In genomic region chr2:37871453-37872191, GRCh38 we compare ENCODE assay signal across 8 cellular contexts.
A peak's percentile ranks its signal among the peaks of the same experiment; 100 is the strongest.
DNase-seq lines count a peak whose midpoint lies in the region; ATAC-seq, FAIRE-seq and TF ChIP-seq lines count a peak whose summit lies in the region.

No MANE protein-coding gene starts in this region.

- H3K4me1 ChIP-seq in tibial artery = peaks cover 0 to 36% (median 23%) of the 10 kb centered on the region in 4 donors

- no peak overlapping the region for H3K27ac ChIP-seq in tibial artery

- no peak overlapping the region for H3K4me3 ChIP-seq in tibial artery

- intact Hi-C loops in tibial artery (cut with DNase I; ENCODE audit: low total_unique reads) = loop anchor here (5.0 to 10.0 kb wide), 2 partner anchors 57 to 459 kb away; no protein-coding TSS in a partner anchor

- ATAC-seq in GM18499 (IDR thresholded peaks at IDR 0.05; ENCODE audit: insufficient read depth, unreplicated experiment) = peak; percentile 69
- peak; percentile 67 for ATAC-seq in GM21825 (IDR thresholded peaks at IDR 0.05; ENCODE audit: unreplicated experiment)
- ATAC-seq in HG03439 (IDR thresholded peaks at IDR 0.05; ENCODE audit: unreplicated experiment) = no peak

- DNase-seq in RCC 7860 (ENCODE audit: low spot score) = peak; percentile 49
- peak; percentile 28 for DNase-seq in foreskin melanocyte
- no peak for DNase-seq in COLO668 (lab: John Stamatoyannopoulos, UW; ENCODE audit: unreplicated experiment)
- no peak for DNase-seq in tibial artery
- no peak for DNase-seq in T1000 (lab: John Stamatoyannopoulos, UW)

- FAIRE-seq in RCC 7860 (lab: Jason Lieb, UNC) = peak; percentile 70

- no peaks in the 10 kb centered on the region for H3K27me3 ChIP-seq in tibial artery

- TF ChIP-seq CTCF in tibial artery (IDR thresholded peaks at IDR 0.05) = no peak

- no peaks in the 10 kb centered on the region for H3K36me3 ChIP-seq in tibial artery

- H3K9me3 ChIP-seq in tibial artery = no peaks in the 10 kb centered on the region

Comparison
In these comparisons a context has a peak if more than half of its experiments do, and no peak if none do; other contexts are left out.
1. DNase-seq: peak in RCC 7860 (single experiment) and foreskin melanocyte (single experiment); none in COLO668 (single experiment), tibial artery (0 of 2) and T1000 (single experiment).